In the genomic region with DNA sequence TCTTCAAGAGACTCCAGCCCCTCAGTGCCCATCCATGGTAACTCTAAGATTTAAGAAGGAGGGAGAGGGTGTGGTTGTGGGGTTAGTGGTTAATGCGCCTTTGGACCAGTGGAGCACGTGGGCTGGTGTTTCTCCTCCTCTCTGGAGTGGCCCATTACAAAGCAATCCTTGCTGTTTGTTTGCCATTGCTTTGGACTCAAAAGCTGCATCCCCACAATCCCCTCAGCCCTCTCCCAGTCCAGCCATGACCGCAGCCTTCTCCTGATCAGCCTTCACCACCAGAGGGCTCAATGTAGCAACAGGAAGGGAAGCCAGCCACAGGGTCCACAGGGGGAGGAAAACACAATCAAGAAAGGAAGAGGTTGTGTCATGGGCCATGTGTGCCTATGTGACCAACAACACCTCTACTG, we compare ENCODE assay signal across 8 cellular contexts. TPM values are rescaled to one million over a fixed set of nuclear protein-coding genes. Genes with fewer than 3 reads are reported as not detected.
A peak's percentile ranks its signal among the peaks of the same experiment; 100 is the strongest.
DNase-seq lines count a peak whose midpoint lies in the region; ATAC-seq and TF ChIP-seq lines count a peak whose summit lies in the region.

No MANE protein-coding gene starts in this region.

- H3K27me3 Mint-ChIP-seq in endothelial cell (ENCODE audit: unreplicated experiment), result no peaks in the 10 kb centered on the region

- peaks cover 2% of the 10 kb centered on the region for H3K4me1 Mint-ChIP-seq in endothelial cell (ENCODE audit: unreplicated experiment)

- DNase-seq in SIG-M5 treated with dmso at 0.1 percent for 504 hours (lab: John Stamatoyannopoulos, UW; ENCODE audit: unreplicated experiment) (peak; percentile 24), SIG-M5 (lab: John Stamatoyannopoulos, UW) (no peak), NCI-H1694 treated with DMSO at 0.1 percent for 48 hours (lab: John Stamatoyannopoulos, UW) (peak; percentile 8), endothelial cell (ENCODE audit: low spot score) (peak; percentile 63), retinal pigment epithelial cell (ENCODE audit: low read depth) (no peak)

- ATAC-seq in GM18909 (IDR thresholded peaks at IDR 0.05; ENCODE audit: poor library complexity, unreplicated experiment) (no peak), HG03095 (IDR thresholded peaks at IDR 0.05; ENCODE audit: unreplicated experiment) (no peak), GM18519 (IDR thresholded peaks at IDR 0.05; ENCODE audit: low FRiP score, unreplicated experiment) (no peak)

- H3K4me3 ChIP-seq in retinal pigment epithelial cell (ENCODE audit: low read length), result no peak overlapping the region

- TF ChIP-seq CTCF in endothelial cell (IDR thresholded peaks at IDR 0.05; ENCODE audit: unreplicated experiment), result no peak
- TF ChIP-seq CTCF in retinal pigment epithelial cell (conservative IDR thresholded peaks at IDR 0.05; ENCODE audit: low read depth, low read length), result peak; percentile 62

- H3K9me3 Mint-ChIP-seq in endothelial cell (ENCODE audit: unreplicated experiment), result no peaks in the 10 kb centered on the region

- H3K27ac Mint-ChIP-seq in endothelial cell (ENCODE audit: unreplicated experiment), result no peak overlapping the region

- no peak overlapping the region for H3K4me3 Mint-ChIP-seq in endothelial cell (ENCODE audit: unreplicated experiment)

- H3K36me3 Mint-ChIP-seq in endothelial cell (ENCODE audit: low read depth, unreplicated experiment), result no peaks in the 10 kb centered on the region

RNA-seq across cellular contexts. Expression of a gene that starts 38.4 kb away (rescaled TPM):
- 163 TPM for total RNA-seq in endothelial cell (ENCODE audit: unreplicated experiment)

Comparison
In these comparisons a context has a peak if more than half of its experiments do, and no peak if none do; other contexts are left out.
1. DNase-seq: peak in SIG-M5 treated with dmso at 0.1 percent for 504 hours (single experiment), NCI-H1694 treated with DMSO at 0.1 percent for 48 hours (single experiment) and endothelial cell (single experiment); none in SIG-M5 (single experiment) and retinal pigment epithelial cell (single experiment).